Comparison of ENCODE assay signal across 20 cellular contexts in genomic region chr3:58647661-58648141, GRCh38. TPM values are rescaled to one million over a fixed set of nuclear protein-coding genes. Genes with fewer than 3 reads are reported as not detected.
A peak's percentile ranks its signal among the peaks of the same experiment; 100 is the strongest.
DNase-seq lines count a peak whose midpoint lies in the region; ATAC-seq and TF ChIP-seq lines count a peak whose summit lies in the region.
"Had no signal": no experiment of that assay in that cellular context is flagged by ENCODE, and none has a peak within 500 bp of the region (broad histone marks: within the 10 kb centered on the region; RNA-seq: fewer than 3 reads in every experiment).

No MANE protein-coding gene starts in this region.

- no peaks in the 10 kb centered on the region for H4K20me1 ChIP-seq in H9 (ENCODE audit: control insufficient read depth, insufficient read depth, insufficient read length)

- H2AFZ ChIP-seq in H9 (ENCODE audit: low read length): no peak overlapping the region
- H2AFZ ChIP-seq: GM23248, PC-9 had no signal

- peak; percentile 16 for DNase-seq in DMS79 treated with DMSO at 0.1 percent for 48 hours (lab: John Stamatoyannopoulos, UW)
- DNase-seq in DMS79 (lab: John Stamatoyannopoulos, UW): no peak
- DNase-seq in NCI-H748 (lab: John Stamatoyannopoulos, UW; ENCODE audit: unreplicated experiment): peak; percentile 62
- no peak for DNase-seq in endothelial cell (ENCODE audit: low spot score)
- DNase-seq in mucosa of descending colon: peak in 1 of 3 donors; percentile 47
- DNase-seq in C1 segment of cervical spinal cord (lab: John Stamatoyannopoulos, UW): no peak
- no peak for DNase-seq in H9
- DNase-seq in thyroid gland: no peak
- DNase-seq: 8988T; activated CD4-positive, alpha-beta T cell treated with anti-CD3 and anti-CD28 coated beads for 4 hours; activated T-cell treated with anti-CD3 and anti-CD28 coated beads, Interleukin-2, amount 50 U/mL, for 4 hours; CD8-positive, alpha-beta memory T cell; cerebellar nuclear complex; erythroblast; GM23248; nucleus accumbens; T-cell had no signal

- H3K9me3 Mint-ChIP-seq in endothelial cell (ENCODE audit: unreplicated experiment) (peaks cover 5% of the 10 kb centered on the region), H9 (peaks cover 4 to 5% of the 10 kb centered on the region in 2 experiments; a peak in 3 of 5 replicates)
- H3K9me3 Mint-ChIP-seq: activated T-cell treated with anti-CD3 and anti-CD28 coated beads, Interleukin-2, amount 50 U/mL, for 4 hours; CD8-positive, alpha-beta memory T cell; T-cell had no signal

- no peaks in the 10 kb centered on the region for H3K23me2 ChIP-seq in H9 (ENCODE audit: insufficient read length, low read depth, low read length, poor library complexity, severe bottlenecking)

- no peak overlapping the region for H3T11ph ChIP-seq in H9 (ENCODE audit: low read length)

- no peak overlapping the region for H3K27ac ChIP-seq in H9 (ENCODE audit: insufficient read length, low read depth, low read length)
- H3K27ac ChIP-seq in thyroid gland: no peak overlapping the region
- H3K27ac ChIP-seq: GM23248, KMS-11, PC-9, skin epidermis had no signal

- no peak overlapping the region for H3K4me3 ChIP-seq in mucosa of descending colon
- H3K4me3 ChIP-seq in thyroid gland (replicated peaks in 1 of 3): no peak overlapping the region
- H3K4me3 ChIP-seq: GM23248, PC-9, skin epidermis had no signal

- no peak overlapping the region for H3K14ac ChIP-seq in H9 (ENCODE audit: insufficient read depth, low read length)

- no peak for TF ChIP-seq CTCF in endothelial cell (IDR thresholded peaks at IDR 0.05; ENCODE audit: unreplicated experiment)
- no peak for TF ChIP-seq CTCF in mucosa of descending colon (IDR thresholded peaks at IDR 0.05)
- TF ChIP-seq CTCF in H9 (conservative IDR thresholded peaks at IDR 0.05): no peak
- TF ChIP-seq CTCF in thyroid gland (IDR thresholded peaks at IDR 0.05): no peak

- H2BK12ac ChIP-seq in H9 (ENCODE audit: insufficient read length, low read depth, low read length): no peak overlapping the region

- H4K8ac ChIP-seq in H9 (replicated peaks; ENCODE audit: insufficient read length, low read depth, low read length): no peak overlapping the region

- H3K18ac ChIP-seq in H9 (ENCODE audit: insufficient read length, low read depth, low read length): no peak overlapping the region

- H3K36me3 ChIP-seq in mucosa of descending colon (ENCODE audit: low read depth) (no peaks in the 10 kb centered on the region), thyroid gland (no peaks in the 10 kb centered on the region)

- TF ChIP-seq POLR2A in thyroid gland (IDR thresholded peaks at IDR 0.05): no peak

- H3K4me3 Mint-ChIP-seq in endothelial cell (ENCODE audit: unreplicated experiment): no peak overlapping the region
- no peak overlapping the region for H3K4me3 Mint-ChIP-seq in H9
- H3K4me3 Mint-ChIP-seq: activated T-cell treated with anti-CD3 and anti-CD28 coated beads, Interleukin-2, amount 50 U/mL, for 4 hours; CD8-positive, alpha-beta memory T cell; T-cell had no signal

- H3K4me2 ChIP-seq in H9 (ENCODE audit: insufficient read depth, insufficient read length, low read length): no peak overlapping the region
- H3K4me2 ChIP-seq: KMS-11, PC-9 had no signal

- H3K79me1 ChIP-seq in H9 (ENCODE audit: insufficient read depth, low read depth, low read length, poor library complexity, severe bottlenecking): no peaks in the 10 kb centered on the region

- ATAC-seq in mucosa of descending colon: peak; percentile 81
- ATAC-seq: activated T-cell treated with anti-CD3 and anti-CD28 coated beads, Interleukin-2, amount 50 U/mL, for 4 hours; T-cell had no signal

- no peak overlapping the region for H2BK120ac ChIP-seq in H9 (ENCODE audit: low read depth, low read length, poor library complexity, severe bottlenecking)

- H3K4me1 ChIP-seq in mucosa of descending colon (ENCODE audit: low read depth) (peaks cover 5% of the 10 kb centered on the region), H9 (ENCODE audit: insufficient read depth, low read length) (no peaks in the 10 kb centered on the region; the same call in 1 of the 2 replicates), thyroid gland (peaks cover 0 to 14% of the 10 kb centered on the region in 2 donors)

- H3K27ac Mint-ChIP-seq in endothelial cell (ENCODE audit: unreplicated experiment) (peak overlapping the region; percentile 63), H9 (no peak overlapping the region)
- H3K27ac Mint-ChIP-seq: CD8-positive, alpha-beta memory T cell; T-cell had no signal

- H3K27me3 ChIP-seq in H9 (ENCODE audit: insufficient read depth, low read length) (no peaks in the 10 kb centered on the region), thyroid gland (no peaks in the 10 kb centered on the region)

- no peak overlapping the region for H3K23ac ChIP-seq in H9 (ENCODE audit: insufficient read length, low read depth, low read length)

- no peaks in the 10 kb centered on the region for H3K9me3 ChIP-seq in mucosa of descending colon
- H3K9me3 ChIP-seq in H9 (ENCODE audit: control insufficient read depth, low read depth, low read length): no peaks in the 10 kb centered on the region
- H3K9me3 ChIP-seq in thyroid gland: no peaks in the 10 kb centered on the region

- no CpG with 5 or more reads among the region's 1 CpG for WGBS in H9 (ENCODE audit: extremely low coverage, insufficient read length, low lambda C conversion rate)
- 100% methylated on average over 1 of the region's 1 CpG; no CpG with 5 or more reads in 1 of the 2 donors for WGBS in thyroid gland, 2 donors

- no peak overlapping the region for H2BK20ac ChIP-seq in H9 (ENCODE audit: low read depth, low read length, poor library complexity, severe bottlenecking)

- intact Hi-C loops in mucosa of descending colon (cut with DNase I, micrococcal nuclease): no loop called here
- intact Hi-C loops in thyroid gland (cut with DNase I): loop anchor here (10.0 kb wide), 1 partner anchor 1207 kb away; no protein-coding TSS in a partner anchor

- H3K27me3 Mint-ChIP-seq in endothelial cell (ENCODE audit: unreplicated experiment) (peaks cover 10% of the 10 kb centered on the region), H9 (ENCODE audit: low read depth) (peaks cover 38% of the 10 kb centered on the region)

- no peak overlapping the region for H3K4ac ChIP-seq in H9 (ENCODE audit: low read depth, low read length)

- no peak overlapping the region for H2BK15ac ChIP-seq in H9 (ENCODE audit: low read depth, low read length)

- H2BK5ac ChIP-seq in H9 (ENCODE audit: insufficient read length, low read length): no peak overlapping the region

- no peak overlapping the region for H4K91ac ChIP-seq in H9 (ENCODE audit: insufficient read length, low read depth, low read length)

- H3K4me1 Mint-ChIP-seq in endothelial cell (ENCODE audit: unreplicated experiment) (peaks cover 23% of the 10 kb centered on the region), H9 (no peaks in the 10 kb centered on the region)
- H3K4me1 Mint-ChIP-seq: CD8-positive, alpha-beta memory T cell; T-cell had no signal

- H4K5ac ChIP-seq in H9 (ENCODE audit: insufficient read length, low read depth, low read length): no peak overlapping the region

- no peak overlapping the region for H3K9ac ChIP-seq in H9 (ENCODE audit: extremely low read depth, insufficient read length, low read length)
- H3K9ac ChIP-seq: GM23248, KMS-11 had no signal

- no peaks in the 10 kb centered on the region for H3K79me2 ChIP-seq in H9 (ENCODE audit: insufficient read depth, low read length)

- H3K36me3 Mint-ChIP-seq in endothelial cell (ENCODE audit: low read depth, unreplicated experiment): peaks cover 12% of the 10 kb centered on the region
- H3K36me3 Mint-ChIP-seq in H9 (ENCODE audit: insufficient read depth in 1 of 3, low read depth in 3 of 3): no peaks in the 10 kb centered on the region; a peak in 1 of 7 replicates
- H3K36me3 Mint-ChIP-seq: CD8-positive, alpha-beta memory T cell; T-cell had no signal

- no peak overlapping the region for H2AK5ac ChIP-seq in H9 (ENCODE audit: insufficient read length, low read length)

- no peak overlapping the region for H3K56ac ChIP-seq in H9 (ENCODE audit: insufficient read length, low read depth, low read length)

RNA-seq across cellular contexts. Expression of gene FAM3D, which starts 18.9 kb away (rescaled TPM):
- not detected for total RNA-seq in endothelial cell (ENCODE audit: unreplicated experiment)
- total RNA-seq in mucosa of descending colon: 100 to 1,000 TPM; 253 to 761 (median 323) TPM
- not detected in 2 replicates for total RNA-seq in H9 (2021)
- total RNA-seq in thyroid gland: under 1 TPM in 1 of 4 donors, not detected in 3; 0.67 TPM
- total RNA-seq: activated T-cell treated with anti-CD3 and anti-CD28 coated beads, Interleukin-2, amount 50 U/mL, for 4 hours; CD8-positive, alpha-beta memory T cell; GM23248; PC-9 had no signal

Comparison
In these comparisons a context has a peak if more than half of its experiments do, and no peak if none do; other contexts are left out.
1. DNase-seq: peak in DMS79 treated with DMSO at 0.1 percent for 48 hours (single experiment) and NCI-H748 (single experiment); none in DMS79 (single experiment), endothelial cell (single experiment), C1 segment of cervical spinal cord (0 of 14), H9 (single experiment) and thyroid gland (0 of 2).
2. RNA of gene FAM3D, which starts 18.9 kb away (total RNA-seq): 253 to 761 TPM in mucosa of descending colon; not detected in endothelial cell (single experiment), not detected in H9 and 0.67 TPM in thyroid gland; every median in the first group is over 100 times any median in the second.